ENCODE assay signal across 19 cellular contexts in genomic region chr1:10109372-10109771, GRCh38.
A peak's percentile ranks its signal among the peaks of the same experiment; 100 is the strongest.
DNase-seq lines count a peak whose midpoint lies in the region; ATAC-seq and TF ChIP-seq lines count a peak whose summit lies in the region.
"Had no signal": no experiment of that assay in that cellular context is flagged by ENCODE, and none has a peak within 500 bp of the region (broad histone marks: within the 10 kb centered on the region; RNA-seq: fewer than 3 reads in every experiment).

No MANE protein-coding gene starts in this region.

- H3K9ac ChIP-seq in stomach smooth muscle (ENCODE audit: low read length in 2 of 2): no peak overlapping the region

- TF ChIP-seq CTCF in GM23338 (conservative IDR thresholded peaks at IDR 0.05; ENCODE audit: low read depth in 2 of 2) (no peak), ascending aorta (IDR thresholded peaks at IDR 0.05) (no peak), left lung (IDR thresholded peaks at IDR 0.05) (no peak), upper lobe of left lung (IDR thresholded peaks at IDR 0.05) (no peak)

- H4K20me1 ChIP-seq in GM23338 (replicated peaks; ENCODE audit: insufficient read depth): peaks cover 10% of the 10 kb centered on the region; the same call in 1 of the 2 replicates

- H3K27ac Mint-ChIP-seq in GM23338: no peak overlapping the region
- H3K27ac Mint-ChIP-seq: activated CD4-positive, alpha-beta memory T cell treated with anti-CD3 and anti-CD28 coated beads for 36 hours; activated naive CD8-positive, alpha-beta T cell; stimulated activated memory B cell treated with anti-CD40 and anti-IgM and Interleukin-4, amounts not matched to agents 10 μg/mL and 1 μg/mL and 100 μg/mL, for 72 hours had no signal

- no peak for DNase-seq in GM23338 (ENCODE audit: low spot score)
- DNase-seq in ascending aorta (ENCODE audit: low spot score in 2 of 2): no peak
- no peak for DNase-seq in left lung
- no peak for DNase-seq in upper lobe of left lung
- DNase-seq in SK-N-DZ (ENCODE audit: low spot score): no peak
- DNase-seq in SHP77 (lab: John Stamatoyannopoulos, UW): no peak
- DNase-seq: activated CD4-positive, alpha-beta memory T cell treated with anti-CD3 and anti-CD28 coated beads for 36 hours; activated T-cell treated with anti-CD3 and anti-CD28 coated beads, Interleukin-2, amount 50 U/mL, for 48 hours; central memory CD4-positive, alpha-beta T cell; NCI-H146; NCI-H345; pancreas; spleen; T-helper 17 cell had no signal

- peaks cover 6% of the 10 kb centered on the region; the same call in 2 of the 3 replicates for H3K4me1 Mint-ChIP-seq in GM23338
- H3K4me1 Mint-ChIP-seq: stimulated activated memory B cell treated with anti-CD40 and anti-IgM and Interleukin-4, amounts not matched to agents 10 μg/mL and 1 μg/mL and 100 μg/mL, for 72 hours had no signal

- no peaks in the 10 kb centered on the region for H3K9me2 ChIP-seq in GM23338 (ENCODE audit: insufficient read depth)

- intact Hi-C loops in ascending aorta (cut with DNase I) (loop anchor here (1.0 to 5.0 kb wide), 4 partner anchors 13 to 103 kb away; partner anchors contain the start of gene KIF1B), left lung (cut with DNase I) (no loop called here)

- no peaks in the 10 kb centered on the region for H3F3A ChIP-seq in GM23338 (replicated peaks; ENCODE audit: low read depth)

- no peaks in the 10 kb centered on the region for H3K9me3 ChIP-seq in ascending aorta
- no peaks in the 10 kb centered on the region for H3K9me3 ChIP-seq in left lung
- H3K9me3 ChIP-seq in stomach smooth muscle (ENCODE audit: control insufficient read depth in 2 of 2, low read length in 2 of 2): no peaks in the 10 kb centered on the region
- no peaks in the 10 kb centered on the region for H3K9me3 ChIP-seq in upper lobe of left lung
- H3K9me3 ChIP-seq: pancreas, spleen had no signal

- peaks cover 46% of the 10 kb centered on the region for H3K36me3 Mint-ChIP-seq in GM23338 (ENCODE audit: low read depth)

- TF ChIP-seq POLR2A in upper lobe of left lung (IDR thresholded peaks at IDR 0.05): no peak

- no peak overlapping the region for H3K4me2 ChIP-seq in GM23338

- ATAC-seq in GM23338: no peak
- ATAC-seq in left lung: peak; percentile 11
- ATAC-seq in upper lobe of left lung (ENCODE audit: low FRiP score in 2 of 2): no peak
- no peak for ATAC-seq in HG03378 (IDR thresholded peaks at IDR 0.05; ENCODE audit: unreplicated experiment)
- ATAC-seq: left lobe of liver; pancreas; stimulated activated memory B cell treated with anti-CD40 and anti-IgM and Interleukin-4, amounts not matched to agents 10 μg/mL and 1 μg/mL and 100 μg/mL, for 72 hours; T-helper 17 cell had no signal

- no peak overlapping the region for H3K4me3 Mint-ChIP-seq in GM23338
- H3K4me3 Mint-ChIP-seq: activated CD4-positive, alpha-beta memory T cell treated with anti-CD3 and anti-CD28 coated beads for 36 hours; activated naive CD8-positive, alpha-beta T cell; stimulated activated memory B cell treated with anti-CD40 and anti-IgM and Interleukin-4, amounts not matched to agents 10 μg/mL and 1 μg/mL and 100 μg/mL, for 72 hours; T-helper 17 cell had no signal

- H3K9me3 Mint-ChIP-seq in GM23338: no peaks in the 10 kb centered on the region
- H3K9me3 Mint-ChIP-seq: activated CD4-positive, alpha-beta memory T cell treated with anti-CD3 and anti-CD28 coated beads for 36 hours; stimulated activated memory B cell treated with anti-CD40 and anti-IgM and Interleukin-4, amounts not matched to agents 10 μg/mL and 1 μg/mL and 100 μg/mL, for 72 hours had no signal

- H2AFZ ChIP-seq in GM23338: no peak overlapping the region

- H3K4me3 ChIP-seq in GM23338: no peak overlapping the region
- peak overlapping the region in 1 of 2 donors; percentile 40 for H3K4me3 ChIP-seq in ascending aorta
- H3K4me3 ChIP-seq in left lung: no peak overlapping the region
- peak overlapping the region; percentile 29 to 44 for H3K4me3 ChIP-seq in stomach smooth muscle (ENCODE audit: low read length in 2 of 2)
- H3K4me3 ChIP-seq in upper lobe of left lung: no peak overlapping the region
- H3K4me3 ChIP-seq: pancreas, spleen had no signal

- 72 to 80% methylated on average over 7 of the region's 7 CpGs for WGBS in upper lobe of left lung, 2 donors

- peaks cover 5% of the 10 kb centered on the region for H3K27me3 Mint-ChIP-seq in GM23338 (ENCODE audit: insufficient read depth, low read depth, poor library complexity)
- H3K27me3 Mint-ChIP-seq: activated CD4-positive, alpha-beta memory T cell treated with anti-CD3 and anti-CD28 coated beads for 36 hours; activated naive CD8-positive, alpha-beta T cell; stimulated activated memory B cell treated with anti-CD40 and anti-IgM and Interleukin-4, amounts not matched to agents 10 μg/mL and 1 μg/mL and 100 μg/mL, for 72 hours; T-helper 17 cell had no signal

- H3K27me3 ChIP-seq in GM23338 (ENCODE audit: insufficient read depth): no peaks in the 10 kb centered on the region
- H3K27me3 ChIP-seq in ascending aorta: no peaks in the 10 kb centered on the region
- no peaks in the 10 kb centered on the region for H3K27me3 ChIP-seq in left lung
- H3K27me3 ChIP-seq in stomach smooth muscle (ENCODE audit: control insufficient read depth in 1 of 2, insufficient read depth in 2 of 2, low read length in 2 of 2): no peaks in the 10 kb centered on the region
- H3K27me3 ChIP-seq in upper lobe of left lung: no peaks in the 10 kb centered on the region
- H3K27me3 ChIP-seq: pancreas, spleen had no signal

- no peak for TF ChIP-seq EP300 in upper lobe of left lung (IDR thresholded peaks at IDR 0.05)

- H3K79me2 ChIP-seq in GM23338 (replicated peaks; ENCODE audit: insufficient read depth): peaks cover 3% of the 10 kb centered on the region

- H3K27ac ChIP-seq in GM23338 (ENCODE audit: low read depth): 0 out of 2 replicates have a peak overlapping the region, but pooled peaks have one; percentile 5
- H3K27ac ChIP-seq in ascending aorta: peak overlapping the region; percentile 83 to 94
- H3K27ac ChIP-seq in left lung: peak overlapping the region in 1 of 2 donors; percentile 23
- peak overlapping the region; percentile 61 for H3K27ac ChIP-seq in stomach smooth muscle (ENCODE audit: low read length)
- no peak overlapping the region for H3K27ac ChIP-seq in upper lobe of left lung
- H3K27ac ChIP-seq: pancreas, spleen had no signal

- H3K4me1 ChIP-seq in GM23338 (ENCODE audit: insufficient read depth) (no peaks in the 10 kb centered on the region), ascending aorta (peaks cover 5 to 31% of the 10 kb centered on the region in 2 donors), left lung (peaks cover 7 to 12% of the 10 kb centered on the region in 2 donors), stomach smooth muscle (ENCODE audit: control insufficient read depth, insufficient read depth, low read length) (peaks cover 12% of the 10 kb centered on the region), upper lobe of left lung (peaks cover 0 to 9% (median 0%) of the 10 kb centered on the region in 4 donors)
- H3K4me1 ChIP-seq: pancreas had no signal

- H3K36me3 ChIP-seq in GM23338 (ENCODE audit: insufficient read depth) (peaks cover 9% of the 10 kb centered on the region), ascending aorta (peaks cover 24 to 28% of the 10 kb centered on the region in 2 donors), left lung (peaks cover 0 to 49% of the 10 kb centered on the region in 2 donors), stomach smooth muscle (ENCODE audit: control insufficient read depth in 2 of 2, insufficient read depth in 2 of 2, low read length in 2 of 2) (peaks cover 20 to 27% of the 10 kb centered on the region in 2 donors), upper lobe of left lung (peaks cover 14 to 65% (median 37%) of the 10 kb centered on the region in 4 donors)

TF ChIP-seq in GM23338, 12 proteins besides CTCF, POLR2A, EP300 and RAD21 (continues in another document):
- no peak for TF ChIP-seq ETS1 (IDR thresholded peaks at IDR 0.05)

Comparison
In these comparisons a context has a peak if more than half of its experiments do, and no peak if none do; other contexts are left out.
1. H3K27ac ChIP-seq: peak in GM23338 (single experiment), ascending aorta (2 of 2) and stomach smooth muscle (single experiment); none in upper lobe of left lung (0 of 4).
2. H3K4me3 ChIP-seq: peak in stomach smooth muscle (2 of 2); none in GM23338 (single experiment), left lung (0 of 2) and upper lobe of left lung (0 of 4).